ENCODE assay signal across 17 cellular contexts in genomic region chr12:64756371-64756770, GRCh38. TPM values are rescaled to one million over a fixed set of nuclear protein-coding genes. Genes with fewer than 3 reads are reported as not detected.
DNase-seq lines count a peak whose midpoint lies in the region; ATAC-seq and TF ChIP-seq lines count a peak whose summit lies in the region.
"Had no signal": no experiment of that assay in that cellular context is flagged by ENCODE, and none has a peak within 500 bp of the region (broad histone marks: within the 10 kb centered on the region; RNA-seq: fewer than 3 reads in every experiment).

No MANE protein-coding gene starts in this region.

- H3K9me3 Mint-ChIP-seq in activated naive CD8-positive, alpha-beta T cell treated with anti-CD3 and anti-CD28 coated beads for 36 hours = no peaks in the 10 kb centered on the region
- no peaks in the 10 kb centered on the region; a peak in 1 of 5 replicates for H3K9me3 Mint-ChIP-seq in H9
- H3K9me3 Mint-ChIP-seq: activated naive CD4-positive, alpha-beta T cell treated with anti-CD3 and anti-CD28 coated beads, Interleukin-2, amount 10 ng/mL, durations not matched to agents 7 days and 5 days; IgD-negative memory B cell had no signal

- H2AK5ac ChIP-seq in H9 (ENCODE audit: insufficient read length, low read length) = no peak overlapping the region

- no peak overlapping the region for H2BK15ac ChIP-seq in H9 (ENCODE audit: low read depth, low read length)

- H2AFZ ChIP-seq in H9 (ENCODE audit: low read length) = no peak overlapping the region
- H2AFZ ChIP-seq: parathyroid adenoma had no signal

- no peaks in the 10 kb centered on the region for H3K79me1 ChIP-seq in H9 (ENCODE audit: insufficient read depth, low read depth, low read length, poor library complexity, severe bottlenecking)

- H4K8ac ChIP-seq in H9 (replicated peaks; ENCODE audit: insufficient read length, low read depth, low read length) = no peak overlapping the region

- TF ChIP-seq POLR2A in spleen (IDR thresholded peaks at IDR 0.05) = no peak

- H2BK5ac ChIP-seq in H9 (ENCODE audit: insufficient read length, low read length) = no peak overlapping the region

- no peak overlapping the region for H3K4ac ChIP-seq in H9 (ENCODE audit: low read depth, low read length)

- no peak overlapping the region for H2BK120ac ChIP-seq in H9 (ENCODE audit: low read depth, low read length, poor library complexity, severe bottlenecking)

- H3K4me2 ChIP-seq in H9 (ENCODE audit: insufficient read depth, insufficient read length, low read length) = no peak overlapping the region

- H3K4me1 ChIP-seq in spleen (peaks cover 35 to 92% (median 71%) of the 10 kb centered on the region in 6 donors), H9 (ENCODE audit: insufficient read depth, low read length) (no peaks in the 10 kb centered on the region)
- H3K4me1 ChIP-seq: parathyroid adenoma had no signal

- no peaks in the 10 kb centered on the region for H3K27me3 ChIP-seq in spleen (replicated peaks in 1 of 7)
- H3K27me3 ChIP-seq in H9 (ENCODE audit: insufficient read depth, low read length) = no peaks in the 10 kb centered on the region
- H3K27me3 ChIP-seq: esophagus squamous epithelium had no signal

- H3K4me1 Mint-ChIP-seq in activated naive CD8-positive, alpha-beta T cell treated with anti-CD3 and anti-CD28 coated beads for 36 hours = peaks cover 54% of the 10 kb centered on the region
- H3K4me1 Mint-ChIP-seq in H9 = peaks cover 12% of the 10 kb centered on the region in 2 experiments

- H3T11ph ChIP-seq in H9 (ENCODE audit: low read length) = no peak overlapping the region

- no peak for DNase-seq in activated naive CD8-positive, alpha-beta T cell treated with anti-CD3 and anti-CD28 coated beads for 36 hours
- DNase-seq in left lobe of liver (ENCODE audit: low spot score) (no peak), spleen (no peak), kidney tubule cell (ENCODE audit: low spot score) (no peak), H9 (no peak)
- DNase-seq: activated CD4-positive, alpha-beta T cell treated with anti-CD3 and anti-CD28 coated beads for 1 hour; activated naive CD4-positive, alpha-beta T cell treated with anti-CD3 and anti-CD28 coated beads, Interleukin-2, amount 10 ng/mL, durations not matched to agents 7 days and 5 days; esophagus squamous epithelium; NCI-H2029; stimulated activated naive CD4-positive, alpha-beta T cell treated with Interleukin-2 at 50 U/mL for 16 hours had no signal

- no peak overlapping the region for H2BK12ac ChIP-seq in H9 (ENCODE audit: insufficient read length, low read depth, low read length)

- peaks cover 21% of the 10 kb centered on the region for H3K36me3 Mint-ChIP-seq in activated naive CD8-positive, alpha-beta T cell treated with anti-CD3 and anti-CD28 coated beads for 36 hours
- peaks cover 0 to 4% (median 3%) of the 10 kb centered on the region in 3 experiments; a peak in 2 of 7 replicates for H3K36me3 Mint-ChIP-seq in H9 (ENCODE audit: insufficient read depth in 1 of 3, low read depth in 3 of 3)

- H3K56ac ChIP-seq in H9 (ENCODE audit: insufficient read length, low read depth, low read length) = no peak overlapping the region

- no peak overlapping the region for H2BK20ac ChIP-seq in H9 (ENCODE audit: low read depth, low read length, poor library complexity, severe bottlenecking)

- H3K79me2 ChIP-seq in H9 (ENCODE audit: insufficient read depth, low read length) = peaks cover 1% of the 10 kb centered on the region; the same call in 1 of the 2 replicates
- H3K79me2 ChIP-seq: parathyroid adenoma had no signal

- TF ChIP-seq CTCF in spleen (IDR thresholded peaks at IDR 0.05 in 8 of 11, conservative IDR thresholded peaks at IDR 0.05 in 3 of 11) (no peak), H9 (conservative IDR thresholded peaks at IDR 0.05) (no peak)

- peak overlapping the region; percentile 69 for H3K27ac Mint-ChIP-seq in activated naive CD8-positive, alpha-beta T cell treated with anti-CD3 and anti-CD28 coated beads for 36 hours
- no peak overlapping the region for H3K27ac Mint-ChIP-seq in H9
- H3K27ac Mint-ChIP-seq: activated naive CD4-positive, alpha-beta T cell treated with anti-CD3 and anti-CD28 coated beads, Interleukin-2, amount 10 ng/mL, durations not matched to agents 7 days and 5 days had no signal

- no peaks in the 10 kb centered on the region for H3K9me3 ChIP-seq in spleen
- no peaks in the 10 kb centered on the region for H3K9me3 ChIP-seq in H9 (ENCODE audit: control insufficient read depth, low read depth, low read length)
- H3K9me3 ChIP-seq: esophagus squamous epithelium had no signal

- peak overlapping the region in 2 of 8 donors; percentile 15 to 93 for H3K27ac ChIP-seq in spleen
- H3K27ac ChIP-seq in H9 (ENCODE audit: insufficient read length, low read depth, low read length) = no peak overlapping the region
- H3K27ac ChIP-seq: C4-2B, esophagus squamous epithelium, parathyroid adenoma, SK-N-MC had no signal

- WGBS in spleen, 5 donors = 68 to 89% (median 85%) methylated on average over 2 of the region's 2 CpGs
- no CpG with 5 or more reads among the region's 2 CpGs for WGBS in H9 (ENCODE audit: extremely low coverage, insufficient read length, low lambda C conversion rate)

- no peak overlapping the region for H3K4me3 Mint-ChIP-seq in activated naive CD8-positive, alpha-beta T cell treated with anti-CD3 and anti-CD28 coated beads for 36 hours
- H3K4me3 Mint-ChIP-seq in H9 = no peak overlapping the region
- H3K4me3 Mint-ChIP-seq: activated naive CD4-positive, alpha-beta T cell treated with anti-CD3 and anti-CD28 coated beads, Interleukin-2, amount 10 ng/mL, durations not matched to agents 7 days and 5 days had no signal

- peaks cover 0 to 36% (median 2%) of the 10 kb centered on the region in 6 donors for H3K36me3 ChIP-seq in spleen

- no peak overlapping the region for H4K91ac ChIP-seq in H9 (ENCODE audit: insufficient read length, low read depth, low read length)

- H3K18ac ChIP-seq in H9 (ENCODE audit: insufficient read length, low read depth, low read length) = no peak overlapping the region

- no peak overlapping the region for H3K14ac ChIP-seq in H9 (ENCODE audit: insufficient read depth, low read length)

- no peak overlapping the region for H3K9ac ChIP-seq in H9 (ENCODE audit: extremely low read depth, insufficient read length, low read length)
- H3K9ac ChIP-seq: parathyroid adenoma had no signal

- ATAC-seq in GM18498 (IDR thresholded peaks at IDR 0.05; ENCODE audit: unreplicated experiment) (peak; percentile 41), GM19455 (IDR thresholded peaks at IDR 0.05; ENCODE audit: unreplicated experiment) (peak; percentile 47), HG03045 (IDR thresholded peaks at IDR 0.05; ENCODE audit: unreplicated experiment) (peak; percentile 41), left lobe of liver (no peak)

- H4K20me1 ChIP-seq in H9 (ENCODE audit: control insufficient read depth, insufficient read depth, insufficient read length) = no peaks in the 10 kb centered on the region

- H3K27me3 Mint-ChIP-seq in activated naive CD8-positive, alpha-beta T cell treated with anti-CD3 and anti-CD28 coated beads for 36 hours = no peaks in the 10 kb centered on the region
- H3K27me3 Mint-ChIP-seq in H9 (ENCODE audit: low read depth) = no peaks in the 10 kb centered on the region
- H3K27me3 Mint-ChIP-seq: IgD-negative memory B cell had no signal

- H3K4me3 ChIP-seq in spleen = no peak overlapping the region
- H3K4me3 ChIP-seq: esophagus squamous epithelium, SK-N-MC had no signal

- H3K23ac ChIP-seq in H9 (ENCODE audit: insufficient read length, low read depth, low read length) = no peak overlapping the region

- intact Hi-C loops in spleen (cut with DNase I; ENCODE audit: low total_unique reads) = no loop called here

- H4K5ac ChIP-seq in H9 (ENCODE audit: insufficient read length, low read depth, low read length) = no peak overlapping the region

- peaks cover 8% of the 10 kb centered on the region for H3K23me2 ChIP-seq in H9 (ENCODE audit: insufficient read length, low read depth, low read length, poor library complexity, severe bottlenecking)

RNA-seq across cellular contexts. Expression of gene GNS, which starts 2.8 kb away (rescaled TPM):
- total RNA-seq in activated naive CD8-positive, alpha-beta T cell treated with anti-CD3 and anti-CD28 coated beads for 36 hours = 10 to 100 TPM; 18.4 to 21.4 TPM
- total RNA-seq in left lobe of liver (41.2 TPM), spleen (100 to 1,000 TPM in 6 of 7 donors, 10 to 100 TPM in 1; 99.4 to 154 (median 130) TPM), H9 (2021) (21.6 and 26.0 TPM in 2 replicates)
- 10 to 100 TPM in 2 of 3 donors, 1 to 10 TPM in 1; 8.3 to 17.1 (median 13.8) TPM for polyA plus RNA-seq in spleen
